ENCODE assay signal across 1 cellular context in genomic region chr6:119241124-119241491, GRCh38.
TF ChIP-seq lines count a peak whose summit lies in the region.

No MANE protein-coding gene starts in this region.

TF ChIP-seq in H1, 55 proteins besides CTCF, POLR2A, EP300 and RAD21 (continued from another document):
- TF ChIP-seq CHD7 (IDR thresholded peaks at IDR 0.05; ENCODE audit: insufficient replicate concordance, low read length) (no peak), CHD1 (IDR thresholded peaks at IDR 0.05; ENCODE audit: low read depth, low read length) (no peak), POU5F1 (IDR thresholded peaks at IDR 0.05; ENCODE audit: low read depth, low read length) (no peak), BACH1 (IDR thresholded peaks at IDR 0.05; ENCODE audit: low read length) (no peak), ATF2 (IDR thresholded peaks at IDR 0.05; ENCODE audit: low read length) (no peak), ZNF274 (IDR thresholded peaks at IDR 0.05; ENCODE audit: borderline replicate concordance, extremely low read depth, low read length) (no peak)
